Comparison of ENCODE assay signal across 3 cellular contexts in the genomic region with DNA sequence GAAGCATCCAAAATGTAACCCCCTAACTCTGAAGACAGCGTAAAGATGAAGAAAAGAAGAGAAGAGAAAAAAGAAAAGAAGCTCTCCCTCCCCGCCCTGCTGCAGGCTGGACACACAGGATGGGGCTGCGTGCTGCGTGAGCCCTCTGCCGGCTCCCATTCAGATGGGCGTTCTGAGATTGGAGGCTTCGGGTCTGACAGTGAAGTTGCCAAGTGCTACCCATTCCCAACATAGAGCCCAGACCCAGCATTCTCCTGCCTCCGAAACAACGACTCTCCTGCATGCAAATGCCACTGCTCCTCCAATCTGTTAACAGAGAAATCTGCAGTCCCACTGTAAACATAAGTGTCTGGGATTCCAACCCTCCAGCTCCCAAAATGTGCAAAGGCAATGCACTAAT.
TF ChIP-seq lines count a peak whose summit lies in the region.

No MANE protein-coding gene starts in this region.

TF ChIP-seq in GM23338, 12 proteins besides CTCF, POLR2A, EP300 and RAD21 (continues in another document):
- TF ChIP-seq, protein P1, sequence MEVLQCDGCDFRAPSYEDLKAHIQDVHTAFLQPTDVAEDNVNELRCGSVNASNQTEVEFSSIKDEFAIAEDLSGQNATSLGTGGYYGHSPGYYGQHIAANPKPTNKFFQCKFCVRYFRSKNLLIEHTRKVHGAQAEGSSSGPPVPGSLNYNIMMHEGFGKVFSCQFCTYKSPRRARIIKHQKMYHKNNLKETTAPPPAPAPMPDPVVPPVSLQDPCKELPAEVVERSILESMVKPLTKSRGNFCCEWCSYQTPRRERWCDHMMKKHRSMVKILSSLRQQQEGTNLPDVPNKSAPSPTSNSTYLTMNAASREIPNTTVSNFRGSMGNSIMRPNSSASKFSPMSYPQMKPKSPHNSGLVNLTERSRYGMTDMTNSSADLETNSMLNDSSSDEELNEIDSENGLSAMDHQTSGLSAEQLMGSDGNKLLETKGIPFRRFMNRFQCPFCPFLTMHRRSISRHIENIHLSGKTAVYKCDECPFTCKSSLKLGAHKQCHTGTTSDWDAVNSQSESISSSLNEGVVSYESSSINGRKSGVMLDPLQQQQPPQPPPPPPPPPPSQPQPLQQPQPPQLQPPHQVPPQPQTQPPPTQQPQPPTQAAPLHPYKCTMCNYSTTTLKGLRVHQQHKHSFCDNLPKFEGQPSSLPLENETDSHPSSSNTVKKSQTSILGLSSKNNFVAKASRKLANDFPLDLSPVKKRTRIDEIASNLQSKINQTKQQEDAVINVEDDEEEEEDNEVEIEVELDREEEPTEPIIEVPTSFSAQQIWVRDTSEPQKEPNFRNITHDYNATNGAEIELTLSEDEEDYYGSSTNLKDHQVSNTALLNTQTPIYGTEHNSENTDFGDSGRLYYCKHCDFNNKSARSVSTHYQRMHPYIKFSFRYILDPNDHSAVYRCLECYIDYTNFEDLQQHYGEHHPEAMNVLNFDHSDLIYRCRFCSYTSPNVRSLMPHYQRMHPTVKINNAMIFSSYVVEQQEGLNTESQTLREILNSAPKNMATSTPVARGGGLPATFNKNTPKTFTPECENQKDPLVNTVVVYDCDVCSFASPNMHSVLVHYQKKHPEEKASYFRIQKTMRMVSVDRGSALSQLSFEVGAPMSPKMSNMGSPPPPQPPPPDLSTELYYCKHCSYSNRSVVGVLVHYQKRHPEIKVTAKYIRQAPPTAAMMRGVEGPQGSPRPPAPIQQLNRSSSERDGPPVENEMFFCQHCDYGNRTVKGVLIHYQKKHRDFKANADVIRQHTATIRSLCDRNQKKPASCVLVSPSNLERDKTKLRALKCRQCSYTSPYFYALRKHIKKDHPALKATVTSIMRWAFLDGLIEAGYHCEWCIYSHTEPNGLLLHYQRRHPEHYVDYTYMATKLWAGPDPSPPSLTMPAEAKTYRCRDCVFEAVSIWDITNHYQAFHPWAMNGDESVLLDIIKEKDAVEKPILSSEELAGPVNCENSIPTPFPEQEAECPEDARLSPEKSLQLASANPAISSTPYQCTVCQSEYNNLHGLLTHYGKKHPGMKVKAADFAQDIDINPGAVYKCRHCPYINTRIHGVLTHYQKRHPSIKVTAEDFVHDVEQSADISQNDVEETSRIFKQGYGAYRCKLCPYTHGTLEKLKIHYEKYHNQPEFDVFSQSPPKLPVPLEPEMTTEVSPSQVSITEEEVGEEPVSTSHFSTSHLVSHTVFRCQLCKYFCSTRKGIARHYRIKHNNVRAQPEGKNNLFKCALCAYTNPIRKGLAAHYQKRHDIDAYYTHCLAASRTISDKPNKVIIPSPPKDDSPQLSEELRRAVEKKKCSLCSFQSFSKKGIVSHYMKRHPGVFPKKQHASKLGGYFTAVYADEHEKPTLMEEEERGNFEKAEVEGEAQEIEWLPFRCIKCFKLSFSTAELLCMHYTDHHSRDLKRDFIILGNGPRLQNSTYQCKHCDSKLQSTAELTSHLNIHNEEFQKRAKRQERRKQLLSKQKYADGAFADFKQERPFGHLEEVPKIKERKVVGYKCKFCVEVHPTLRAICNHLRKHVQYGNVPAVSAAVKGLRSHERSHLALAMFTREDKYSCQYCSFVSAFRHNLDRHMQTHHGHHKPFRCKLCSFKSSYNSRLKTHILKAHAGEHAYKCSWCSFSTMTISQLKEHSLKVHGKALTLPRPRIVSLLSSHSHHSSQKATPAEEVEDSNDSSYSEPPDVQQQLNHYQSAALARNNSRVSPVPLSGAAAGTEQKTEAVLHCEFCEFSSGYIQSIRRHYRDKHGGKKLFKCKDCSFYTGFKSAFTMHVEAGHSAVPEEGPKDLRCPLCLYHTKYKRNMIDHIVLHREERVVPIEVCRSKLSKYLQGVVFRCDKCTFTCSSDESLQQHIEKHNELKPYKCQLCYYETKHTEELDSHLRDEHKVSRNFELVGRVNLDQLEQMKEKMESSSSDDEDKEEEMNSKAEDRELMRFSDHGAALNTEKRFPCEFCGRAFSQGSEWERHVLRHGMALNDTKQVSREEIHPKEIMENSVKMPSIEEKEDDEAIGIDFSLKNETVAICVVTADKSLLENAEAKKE (CRISPR knock-in tag; IDR thresholded peaks at IDR 0.05), result no peak
- no peak for TF ChIP-seq JUNB (IDR thresholded peaks at IDR 0.05; ENCODE audit: unreplicated experiment)
- TF ChIP-seq ZNF114 (CRISPR knock-in tag; IDR thresholded peaks at IDR 0.05), result no peak
- TF ChIP-seq EZH2 (IDR thresholded peaks at IDR 0.05; ENCODE audit: low read depth, unreplicated experiment), result no peak
- no peak for TF ChIP-seq ZNF331 (CRISPR knock-in tag; IDR thresholded peaks at IDR 0.05; ENCODE audit: low read depth)

TF ChIP-seq in WTC11, 78 proteins besides CTCF, POLR2A, EP300 and RAD21 (continued from another document and continues in another):
- TF ChIP-seq, protein P2, sequence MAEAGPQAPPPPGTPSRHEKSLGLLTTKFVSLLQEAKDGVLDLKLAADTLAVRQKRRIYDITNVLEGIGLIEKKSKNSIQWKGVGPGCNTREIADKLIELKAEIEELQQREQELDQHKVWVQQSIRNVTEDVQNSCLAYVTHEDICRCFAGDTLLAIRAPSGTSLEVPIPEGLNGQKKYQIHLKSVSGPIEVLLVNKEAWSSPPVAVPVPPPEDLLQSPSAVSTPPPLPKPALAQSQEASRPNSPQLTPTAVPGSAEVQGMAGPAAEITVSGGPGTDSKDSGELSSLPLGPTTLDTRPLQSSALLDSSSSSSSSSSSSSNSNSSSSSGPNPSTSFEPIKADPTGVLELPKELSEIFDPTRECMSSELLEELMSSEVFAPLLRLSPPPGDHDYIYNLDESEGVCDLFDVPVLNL (CRISPR knock-in tag; IDR thresholded peaks at IDR 0.05; ENCODE audit: borderline replicate concordance, low read depth), result no peak
- TF ChIP-seq, protein P3, sequence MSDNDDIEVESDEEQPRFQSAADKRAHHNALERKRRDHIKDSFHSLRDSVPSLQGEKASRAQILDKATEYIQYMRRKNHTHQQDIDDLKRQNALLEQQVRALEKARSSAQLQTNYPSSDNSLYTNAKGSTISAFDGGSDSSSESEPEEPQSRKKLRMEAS (CRISPR knock-in tag; IDR thresholded peaks at IDR 0.05), result no peak
- TF ChIP-seq FOXJ3 (CRISPR knock-in tag; IDR thresholded peaks at IDR 0.05; ENCODE audit: borderline replicate concordance), result no peak
- TF ChIP-seq FOXP1 (CRISPR knock-in tag; IDR thresholded peaks at IDR 0.05; ENCODE audit: borderline replicate concordance), result no peak
- TF ChIP-seq, protein P4, sequence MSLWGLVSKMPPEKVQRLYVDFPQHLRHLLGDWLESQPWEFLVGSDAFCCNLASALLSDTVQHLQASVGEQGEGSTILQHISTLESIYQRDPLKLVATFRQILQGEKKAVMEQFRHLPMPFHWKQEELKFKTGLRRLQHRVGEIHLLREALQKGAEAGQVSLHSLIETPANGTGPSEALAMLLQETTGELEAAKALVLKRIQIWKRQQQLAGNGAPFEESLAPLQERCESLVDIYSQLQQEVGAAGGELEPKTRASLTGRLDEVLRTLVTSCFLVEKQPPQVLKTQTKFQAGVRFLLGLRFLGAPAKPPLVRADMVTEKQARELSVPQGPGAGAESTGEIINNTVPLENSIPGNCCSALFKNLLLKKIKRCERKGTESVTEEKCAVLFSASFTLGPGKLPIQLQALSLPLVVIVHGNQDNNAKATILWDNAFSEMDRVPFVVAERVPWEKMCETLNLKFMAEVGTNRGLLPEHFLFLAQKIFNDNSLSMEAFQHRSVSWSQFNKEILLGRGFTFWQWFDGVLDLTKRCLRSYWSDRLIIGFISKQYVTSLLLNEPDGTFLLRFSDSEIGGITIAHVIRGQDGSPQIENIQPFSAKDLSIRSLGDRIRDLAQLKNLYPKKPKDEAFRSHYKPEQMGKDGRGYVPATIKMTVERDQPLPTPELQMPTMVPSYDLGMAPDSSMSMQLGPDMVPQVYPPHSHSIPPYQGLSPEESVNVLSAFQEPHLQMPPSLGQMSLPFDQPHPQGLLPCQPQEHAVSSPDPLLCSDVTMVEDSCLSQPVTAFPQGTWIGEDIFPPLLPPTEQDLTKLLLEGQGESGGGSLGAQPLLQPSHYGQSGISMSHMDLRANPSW (CRISPR knock-in tag; conservative IDR thresholded peaks at IDR 0.05; ENCODE audit: low read depth), result no peak
- TF ChIP-seq GABPB1 (CRISPR knock-in tag; IDR thresholded peaks at IDR 0.05), result no peak
- TF ChIP-seq GRHL2 (CRISPR knock-in tag; IDR thresholded peaks at IDR 0.05; ENCODE audit: insufficient replicate concordance, severe bottlenecking), result no peak
- no peak for TF ChIP-seq ZNF416 (CRISPR knock-in tag; IDR thresholded peaks at IDR 0.05)
- TF ChIP-seq, protein P5, sequence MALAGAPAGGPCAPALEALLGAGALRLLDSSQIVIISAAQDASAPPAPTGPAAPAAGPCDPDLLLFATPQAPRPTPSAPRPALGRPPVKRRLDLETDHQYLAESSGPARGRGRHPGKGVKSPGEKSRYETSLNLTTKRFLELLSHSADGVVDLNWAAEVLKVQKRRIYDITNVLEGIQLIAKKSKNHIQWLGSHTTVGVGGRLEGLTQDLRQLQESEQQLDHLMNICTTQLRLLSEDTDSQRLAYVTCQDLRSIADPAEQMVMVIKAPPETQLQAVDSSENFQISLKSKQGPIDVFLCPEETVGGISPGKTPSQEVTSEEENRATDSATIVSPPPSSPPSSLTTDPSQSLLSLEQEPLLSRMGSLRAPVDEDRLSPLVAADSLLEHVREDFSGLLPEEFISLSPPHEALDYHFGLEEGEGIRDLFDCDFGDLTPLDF (CRISPR knock-in tag; IDR thresholded peaks at IDR 0.05), result no peak
- TF ChIP-seq NR3C1 (CRISPR knock-in tag; conservative IDR thresholded peaks at IDR 0.05; ENCODE audit: low read depth), result no peak
- TF ChIP-seq, protein P6, sequence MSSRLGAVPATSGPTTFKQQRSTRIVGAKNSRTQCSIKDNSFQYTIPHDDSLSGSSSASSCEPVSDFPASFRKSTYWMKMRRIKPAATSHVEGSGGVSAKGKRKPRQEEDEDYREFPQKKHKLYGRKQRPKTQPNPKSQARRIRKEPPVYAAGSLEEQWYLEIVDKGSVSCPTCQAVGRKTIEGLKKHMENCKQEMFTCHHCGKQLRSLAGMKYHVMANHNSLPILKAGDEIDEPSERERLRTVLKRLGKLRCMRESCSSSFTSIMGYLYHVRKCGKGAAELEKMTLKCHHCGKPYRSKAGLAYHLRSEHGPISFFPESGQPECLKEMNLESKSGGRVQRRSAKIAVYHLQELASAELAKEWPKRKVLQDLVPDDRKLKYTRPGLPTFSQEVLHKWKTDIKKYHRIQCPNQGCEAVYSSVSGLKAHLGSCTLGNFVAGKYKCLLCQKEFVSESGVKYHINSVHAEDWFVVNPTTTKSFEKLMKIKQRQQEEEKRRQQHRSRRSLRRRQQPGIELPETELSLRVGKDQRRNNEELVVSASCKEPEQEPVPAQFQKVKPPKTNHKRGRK (CRISPR knock-in tag; IDR thresholded peaks at IDR 0.05; ENCODE audit: borderline replicate concordance), result no peak
- TF ChIP-seq JAZF1 (CRISPR knock-in tag; IDR thresholded peaks at IDR 0.05), result no peak

TF ChIP-seq in SK-N-SH, 30 proteins besides CTCF, POLR2A, EP300 and RAD21:
- TF ChIP-seq, protein P7, sequence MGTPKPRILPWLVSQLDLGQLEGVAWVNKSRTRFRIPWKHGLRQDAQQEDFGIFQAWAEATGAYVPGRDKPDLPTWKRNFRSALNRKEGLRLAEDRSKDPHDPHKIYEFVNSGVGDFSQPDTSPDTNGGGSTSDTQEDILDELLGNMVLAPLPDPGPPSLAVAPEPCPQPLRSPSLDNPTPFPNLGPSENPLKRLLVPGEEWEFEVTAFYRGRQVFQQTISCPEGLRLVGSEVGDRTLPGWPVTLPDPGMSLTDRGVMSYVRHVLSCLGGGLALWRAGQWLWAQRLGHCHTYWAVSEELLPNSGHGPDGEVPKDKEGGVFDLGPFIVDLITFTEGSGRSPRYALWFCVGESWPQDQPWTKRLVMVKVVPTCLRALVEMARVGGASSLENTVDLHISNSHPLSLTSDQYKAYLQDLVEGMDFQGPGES (IDR thresholded peaks at IDR 0.05; ENCODE audit: low read depth, low read length), result no peak
- no peak for TF ChIP-seq MXI1 (IDR thresholded peaks at IDR 0.05; ENCODE audit: low read depth, low read length)
- no peak for TF ChIP-seq MEF2A (IDR thresholded peaks at IDR 0.05; ENCODE audit: borderline replicate concordance, low read depth)
- no peak for TF ChIP-seq TCF12 (IDR thresholded peaks at IDR 0.05)
- no peak for TF ChIP-seq CHD2 (IDR thresholded peaks at IDR 0.05; ENCODE audit: low read length, partially characterized antibody)
- no peak for TF ChIP-seq ELF1 (IDR thresholded peaks at IDR 0.05)
- TF ChIP-seq GABPA (IDR thresholded peaks at IDR 0.05; ENCODE audit: low read depth), result no peak
- no peak for TF ChIP-seq FOXJ3 (CRISPR knock-in tag; IDR thresholded peaks at IDR 0.05)
- TF ChIP-seq RXRA (IDR thresholded peaks at IDR 0.05; ENCODE audit: borderline replicate concordance, low read depth), result no peak
TF ChIP-seq in SK-N-SH: peak in this region for 0.
